In the genomic region with DNA sequence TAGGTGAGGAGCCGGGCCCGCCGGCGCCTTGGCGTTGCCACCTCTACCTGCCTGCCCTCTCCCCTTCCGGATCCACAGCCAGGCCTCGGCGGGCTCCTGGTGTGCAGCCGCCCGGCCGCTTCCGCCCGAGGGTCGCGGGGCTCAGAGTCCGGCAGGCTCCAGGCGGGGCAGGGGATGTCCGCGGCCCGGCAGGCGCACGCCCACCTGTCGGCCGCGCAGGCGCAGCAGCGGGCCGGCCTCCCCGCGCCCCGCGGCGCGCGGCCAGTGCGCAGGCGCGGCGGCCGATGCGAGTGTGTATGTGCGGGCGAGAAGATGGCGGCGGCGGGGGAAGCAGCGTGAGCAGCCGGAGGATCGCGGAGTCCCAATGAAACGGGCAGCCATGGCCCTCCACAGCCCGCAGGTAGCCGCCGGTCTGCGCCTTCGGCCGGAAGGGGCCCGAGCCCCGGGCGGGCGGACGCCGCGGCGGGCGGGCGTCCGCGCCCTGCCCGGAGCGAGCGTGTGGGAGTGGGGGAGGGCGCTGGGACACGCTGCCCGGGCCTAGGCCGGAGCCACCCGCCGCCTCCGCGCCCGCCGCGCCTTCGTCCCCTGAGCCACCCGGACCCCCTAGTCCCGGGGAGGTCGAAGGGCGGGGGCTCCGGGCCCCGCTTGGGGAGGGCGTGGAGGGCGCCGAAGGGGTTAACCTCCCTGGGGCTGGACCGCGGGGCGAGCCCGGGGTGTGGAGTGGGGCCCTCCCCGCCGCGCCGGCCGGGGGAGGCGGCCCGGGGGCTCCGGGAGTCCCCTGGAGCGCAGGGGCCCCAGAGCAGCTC, we compare ENCODE assay signal across 1 cellular context.
A peak's percentile ranks its signal among the peaks of the same experiment; 100 is the strongest.
TF ChIP-seq lines count a peak whose summit lies in the region.

A gene with protein sequence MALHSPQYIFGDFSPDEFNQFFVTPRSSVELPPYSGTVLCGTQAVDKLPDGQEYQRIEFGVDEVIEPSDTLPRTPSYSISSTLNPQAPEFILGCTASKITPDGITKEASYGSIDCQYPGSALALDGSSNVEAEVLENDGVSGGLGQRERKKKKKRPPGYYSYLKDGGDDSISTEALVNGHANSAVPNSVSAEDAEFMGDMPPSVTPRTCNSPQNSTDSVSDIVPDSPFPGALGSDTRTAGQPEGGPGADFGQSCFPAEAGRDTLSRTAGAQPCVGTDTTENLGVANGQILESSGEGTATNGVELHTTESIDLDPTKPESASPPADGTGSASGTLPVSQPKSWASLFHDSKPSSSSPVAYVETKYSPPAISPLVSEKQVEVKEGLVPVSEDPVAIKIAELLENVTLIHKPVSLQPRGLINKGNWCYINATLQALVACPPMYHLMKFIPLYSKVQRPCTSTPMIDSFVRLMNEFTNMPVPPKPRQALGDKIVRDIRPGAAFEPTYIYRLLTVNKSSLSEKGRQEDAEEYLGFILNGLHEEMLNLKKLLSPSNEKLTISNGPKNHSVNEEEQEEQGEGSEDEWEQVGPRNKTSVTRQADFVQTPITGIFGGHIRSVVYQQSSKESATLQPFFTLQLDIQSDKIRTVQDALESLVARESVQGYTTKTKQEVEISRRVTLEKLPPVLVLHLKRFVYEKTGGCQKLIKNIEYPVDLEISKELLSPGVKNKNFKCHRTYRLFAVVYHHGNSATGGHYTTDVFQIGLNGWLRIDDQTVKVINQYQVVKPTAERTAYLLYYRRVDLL (plus strand): TSS at position 289 of the 806 bp plus-strand sequence. CDS start 91 bp downstream, at position 380.

TF ChIP-seq in K562, 482 proteins besides CTCF, POLR2A, EP300 and RAD21 (continued from another document and continues in another):
- TF ChIP-seq, protein P1, sequence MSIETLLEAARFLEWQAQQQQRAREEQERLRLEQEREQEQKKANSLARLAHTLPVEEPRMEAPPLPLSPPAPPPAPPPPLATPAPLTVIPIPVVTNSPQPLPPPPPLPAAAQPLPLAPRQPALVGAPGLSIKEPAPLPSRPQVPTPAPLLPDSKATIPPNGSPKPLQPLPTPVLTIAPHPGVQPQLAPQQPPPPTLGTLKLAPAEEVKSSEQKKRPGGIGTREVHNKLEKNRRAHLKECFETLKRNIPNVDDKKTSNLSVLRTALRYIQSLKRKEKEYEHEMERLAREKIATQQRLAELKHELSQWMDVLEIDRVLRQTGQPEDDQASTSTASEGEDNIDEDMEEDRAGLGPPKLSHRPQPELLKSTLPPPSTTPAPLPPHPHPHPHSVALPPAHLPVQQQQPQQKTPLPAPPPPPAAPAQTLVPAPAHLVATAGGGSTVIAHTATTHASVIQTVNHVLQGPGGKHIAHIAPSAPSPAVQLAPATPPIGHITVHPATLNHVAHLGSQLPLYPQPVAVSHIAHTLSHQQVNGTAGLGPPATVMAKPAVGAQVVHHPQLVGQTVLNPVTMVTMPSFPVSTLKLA (conservative IDR thresholded peaks at IDR 0.05): peak in 1 of 2 experiments; percentile 48; a peak in 2 of 4 replicates
- TF ChIP-seq, protein P2, sequence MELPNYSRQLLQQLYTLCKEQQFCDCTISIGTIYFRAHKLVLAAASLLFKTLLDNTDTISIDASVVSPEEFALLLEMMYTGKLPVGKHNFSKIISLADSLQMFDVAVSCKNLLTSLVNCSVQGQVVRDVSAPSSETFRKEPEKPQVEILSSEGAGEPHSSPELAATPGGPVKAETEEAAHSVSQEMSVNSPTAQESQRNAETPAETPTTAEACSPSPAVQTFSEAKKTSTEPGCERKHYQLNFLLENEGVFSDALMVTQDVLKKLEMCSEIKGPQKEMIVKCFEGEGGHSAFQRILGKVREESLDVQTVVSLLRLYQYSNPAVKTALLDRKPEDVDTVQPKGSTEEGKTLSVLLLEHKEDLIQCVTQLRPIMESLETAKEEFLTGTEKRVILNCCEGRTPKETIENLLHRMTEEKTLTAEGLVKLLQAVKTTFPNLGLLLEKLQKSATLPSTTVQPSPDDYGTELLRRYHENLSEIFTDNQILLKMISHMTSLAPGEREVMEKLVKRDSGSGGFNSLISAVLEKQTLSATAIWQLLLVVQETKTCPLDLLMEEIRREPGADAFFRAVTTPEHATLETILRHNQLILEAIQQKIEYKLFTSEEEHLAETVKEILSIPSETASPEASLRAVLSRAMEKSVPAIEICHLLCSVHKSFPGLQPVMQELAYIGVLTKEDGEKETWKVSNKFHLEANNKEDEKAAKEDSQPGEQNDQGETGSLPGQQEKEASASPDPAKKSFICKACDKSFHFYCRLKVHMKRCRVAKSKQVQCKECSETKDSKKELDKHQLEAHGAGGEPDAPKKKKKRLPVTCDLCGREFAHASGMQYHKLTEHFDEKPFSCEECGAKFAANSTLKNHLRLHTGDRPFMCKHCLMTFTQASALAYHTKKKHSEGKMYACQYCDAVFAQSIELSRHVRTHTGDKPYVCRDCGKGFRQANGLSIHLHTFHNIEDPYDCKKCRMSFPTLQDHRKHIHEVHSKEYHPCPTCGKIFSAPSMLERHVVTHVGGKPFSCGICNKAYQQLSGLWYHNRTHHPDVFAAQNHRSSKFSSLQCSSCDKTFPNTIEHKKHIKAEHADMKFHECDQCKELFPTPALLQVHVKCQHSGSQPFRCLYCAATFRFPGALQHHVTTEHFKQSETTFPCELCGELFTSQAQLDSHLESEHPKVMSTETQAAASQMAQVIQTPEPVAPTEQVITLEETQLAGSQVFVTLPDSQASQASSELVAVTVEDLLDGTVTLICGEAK (IDR thresholded peaks at IDR 0.05): peak; percentile 68
- TF ChIP-seq, protein P2 (CRISPR knock-in tag; IDR thresholded peaks at IDR 0.05): no peak
- TF ChIP-seq ZNF175 (CRISPR knock-in tag; IDR thresholded peaks at IDR 0.05; ENCODE audit: low read depth) (no peak), IFI16 (CRISPR knock-in tag; IDR thresholded peaks at IDR 0.05) (no peak), NR1H2 (CRISPR knock-in tag; IDR thresholded peaks at IDR 0.05) (no peak), NFXL1 (CRISPR knock-in tag; IDR thresholded peaks at IDR 0.05) (no peak), POLR2AphosphoS2 (IDR thresholded peaks at IDR 0.05; ENCODE audit: low read length) (no peak), MTA2 (IDR thresholded peaks at IDR 0.05; ENCODE audit: low read depth) (no peak), HMGXB4 (CRISPR knock-in tag; IDR thresholded peaks at IDR 0.05) (peak; percentile 39; the same call in 1 of the 2 replicates), ZFX (CRISPR knock-in tag; IDR thresholded peaks at IDR 0.05) (peak; percentile 76), RFX5 (IDR thresholded peaks at IDR 0.05; ENCODE audit: low read depth, low read length) (no peak), CEBPZ (IDR thresholded peaks at IDR 0.05; ENCODE audit: borderline replicate concordance, low read depth, low read length) (no peak), SUPT5H (IDR thresholded peaks at IDR 0.05) (peak; percentile 35; the same call in 1 of the 2 replicates), ZNF512 (tag; IDR thresholded peaks at IDR 0.05) (no peak), ZNF384 (IDR thresholded peaks at IDR 0.05; ENCODE audit: low read depth, low read length) (no peak), TAF15 (IDR thresholded peaks at IDR 0.05; ENCODE audit: low read depth, low read length) (no peak), MEIS2 (IDR thresholded peaks at IDR 0.05; ENCODE audit: partially characterized antibody) (peak; percentile 85), ZBED1 (IDR thresholded peaks at IDR 0.05) (no peak), ZNF124 (CRISPR knock-in tag; IDR thresholded peaks at IDR 0.05) (no peak), DNMT1 (IDR thresholded peaks at IDR 0.05) (no peak), EZH2 (IDR thresholded peaks at IDR 0.05; ENCODE audit: borderline replicate concordance, low read depth, low read length) (no peak), ETS2 (tag; IDR thresholded peaks at IDR 0.05; ENCODE audit: borderline replicate concordance, poor library complexity, severe bottlenecking) (no peak), ARID2 (IDR thresholded peaks at IDR 0.05) (no peak), FOXP1 (CRISPR knock-in tag; IDR thresholded peaks at IDR 0.05) (peak; percentile 61; the same call in 1 of the 2 replicates), SAFB2 (IDR thresholded peaks at IDR 0.05; ENCODE audit: borderline replicate concordance, low read depth, low read length, severe bottlenecking) (no peak), ZNF140 (CRISPR knock-in tag; IDR thresholded peaks at IDR 0.05) (no peak), SMAD3 (CRISPR knock-in tag; conservative IDR thresholded peaks at IDR 0.05) (no peak), NBN (IDR thresholded peaks at IDR 0.05; ENCODE audit: low read depth) (no peak), PRMT5 (CRISPR knock-in tag; IDR thresholded peaks at IDR 0.05) (0 out of 2 replicates have a peak, but pooled peaks have one; percentile 16), ZBTB33 (CRISPR knock-in tag; IDR thresholded peaks at IDR 0.05) (no peak)
